In the genomic region with DNA sequence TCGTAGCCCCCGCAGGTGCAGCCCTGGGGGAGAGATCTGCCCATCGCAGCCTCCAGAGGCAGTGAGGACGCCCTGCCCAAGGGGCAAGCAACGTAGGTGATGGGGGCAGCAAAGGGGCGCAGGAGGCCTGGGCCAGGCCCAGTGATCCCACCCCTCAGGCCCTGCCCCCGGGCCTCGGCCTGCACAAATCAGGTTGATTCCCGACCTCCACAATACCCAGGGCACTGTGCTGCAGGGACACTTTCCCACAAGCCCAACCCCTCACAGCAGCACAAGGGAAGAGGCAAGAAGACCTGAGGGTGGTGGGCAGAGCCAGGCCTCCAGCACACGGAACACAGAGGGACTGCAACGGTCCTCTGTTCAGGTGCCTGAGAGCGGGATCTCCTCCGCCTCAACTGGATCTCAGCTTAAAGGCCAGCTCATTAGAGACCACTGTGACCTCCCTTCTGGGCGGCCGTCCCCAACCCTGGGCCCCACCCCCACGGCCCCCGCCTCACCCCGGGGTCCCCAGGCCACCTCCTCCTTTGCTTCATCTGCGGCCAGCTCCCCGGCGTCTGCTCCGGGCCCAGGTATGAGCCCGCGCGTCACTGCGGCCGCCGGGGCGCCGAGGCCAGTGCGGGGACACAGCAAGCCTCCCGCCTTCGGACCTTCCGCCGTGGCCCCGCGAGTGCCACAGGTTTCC, we compare ENCODE assay signal across 8 cellular contexts. TPM values are rescaled to one million over a fixed set of nuclear protein-coding genes. Genes with fewer than 3 reads are reported as not detected.
DNase-seq lines count a peak whose midpoint lies in the region; ATAC-seq and TF ChIP-seq lines count a peak whose summit lies in the region.

No MANE protein-coding gene starts in this region.

- peak overlapping the region; percentile 77 to 89 for H3K9ac ChIP-seq in duodenal mucosa (ENCODE audit: low read depth in 1 of 2, low read length in 2 of 2)
- peak overlapping the region; percentile 57 for H3K9ac ChIP-seq in muscle layer of colon (ENCODE audit: low read length)

- TF ChIP-seq CTCF in Peyer's patch (IDR thresholded peaks at IDR 0.05): no peak

- H3K4me1 ChIP-seq in Peyer's patch: peaks cover 11 to 46% (median 30%) of the 10 kb centered on the region in 4 donors
- H3K4me1 ChIP-seq in duodenal mucosa (ENCODE audit: control insufficient read depth in 1 of 2, insufficient read depth in 2 of 2, low read length in 2 of 2): peaks cover 35 to 40% of the 10 kb centered on the region in 2 donors
- H3K4me1 ChIP-seq in muscle layer of colon (ENCODE audit: insufficient read depth, low read length): peaks cover 45% of the 10 kb centered on the region

- H3K36me3 ChIP-seq in Peyer's patch (no peaks in the 10 kb centered on the region), duodenal mucosa (ENCODE audit: control insufficient read depth in 1 of 2, insufficient read depth in 2 of 2, low read length in 2 of 2) (peaks cover 0 to 4% of the 10 kb centered on the region in 2 donors), muscle layer of colon (ENCODE audit: insufficient read depth, low read length) (no peaks in the 10 kb centered on the region)

- ATAC-seq in HG02763 (IDR thresholded peaks at IDR 0.05; ENCODE audit: unreplicated experiment): peak; percentile 1

- DNase-seq in SIG-M5 treated with dmso at 0.1 percent for 504 hours (lab: John Stamatoyannopoulos, UW; ENCODE audit: unreplicated experiment) (peak; percentile 43), SIG-M5 (lab: John Stamatoyannopoulos, UW) (no peak), Peyer's patch (no peak), NCI-H1105 treated with DMSO at 0.1 percent for 48 hours (lab: John Stamatoyannopoulos, UW) (no peak), activated gamma-delta T cell treated with Interleukin-2 at 50 U/mL for 16 hours (no peak)

- peak overlapping the region; percentile 73 to 99 (median 89) for H3K4me3 ChIP-seq in Peyer's patch
- peak overlapping the region; percentile 79 to 98 for H3K4me3 ChIP-seq in duodenal mucosa (ENCODE audit: low read depth in 1 of 2, low read length in 2 of 2)
- peak overlapping the region; percentile 83 to 89 for H3K4me3 ChIP-seq in muscle layer of colon (ENCODE audit: low read depth in 1 of 2, low read length in 2 of 2)

- TF ChIP-seq POLR2A in Peyer's patch (IDR thresholded peaks at IDR 0.05): no peak

- peak overlapping the region; percentile 98 to 100 (median 98) for H3K27ac ChIP-seq in Peyer's patch
- H3K27ac ChIP-seq in duodenal mucosa (ENCODE audit: low read depth, low read length): no peak overlapping the region
- peak overlapping the region; percentile 82 for H3K27ac ChIP-seq in muscle layer of colon (ENCODE audit: low read depth, low read length)

- H3K27me3 ChIP-seq in Peyer's patch (no peaks in the 10 kb centered on the region), duodenal mucosa (ENCODE audit: control insufficient read depth in 1 of 2, insufficient read depth in 2 of 2, low read length in 2 of 2) (no peaks in the 10 kb centered on the region), muscle layer of colon (ENCODE audit: control insufficient read depth in 1 of 2, insufficient read depth in 2 of 2, low read length in 2 of 2) (no peaks in the 10 kb centered on the region)

- H3K9me3 ChIP-seq in Peyer's patch: no peaks in the 10 kb centered on the region
- no peaks in the 10 kb centered on the region for H3K9me3 ChIP-seq in duodenal mucosa (ENCODE audit: control insufficient read depth in 1 of 2, low read length in 2 of 2)
- H3K9me3 ChIP-seq in muscle layer of colon (ENCODE audit: low read length): no peaks in the 10 kb centered on the region

RNA-seq across cellular contexts. Expression of gene ARF1, which starts 0.8 kb away (rescaled TPM):
- total RNA-seq in Peyer's patch: 100 to 1,000 TPM; 243 to 434 (median 392) TPM

RNA-seq across cellular contexts. Expression of gene C1orf35, which starts 21.4 kb away (rescaled TPM):
- total RNA-seq in Peyer's patch: 10 to 100 TPM in 3 of 4 donors, 1 to 10 TPM in 1; 6.0 to 19.8 (median 16.2) TPM

RNA-seq across cellular contexts. Expression of gene MRPL55, which starts 27.4 kb away (rescaled TPM):
- 10 to 100 TPM; 70.1 to 99.6 (median 80.8) TPM for total RNA-seq in Peyer's patch

RNA-seq across cellular contexts. Expression of gene GUK1, which starts 58.4 kb away (rescaled TPM):
- total RNA-seq in Peyer's patch: 100 to 1,000 TPM; 206 to 232 (median 224) TPM
